1 cellular context compared by ENCODE assay signal in the genomic region with DNA sequence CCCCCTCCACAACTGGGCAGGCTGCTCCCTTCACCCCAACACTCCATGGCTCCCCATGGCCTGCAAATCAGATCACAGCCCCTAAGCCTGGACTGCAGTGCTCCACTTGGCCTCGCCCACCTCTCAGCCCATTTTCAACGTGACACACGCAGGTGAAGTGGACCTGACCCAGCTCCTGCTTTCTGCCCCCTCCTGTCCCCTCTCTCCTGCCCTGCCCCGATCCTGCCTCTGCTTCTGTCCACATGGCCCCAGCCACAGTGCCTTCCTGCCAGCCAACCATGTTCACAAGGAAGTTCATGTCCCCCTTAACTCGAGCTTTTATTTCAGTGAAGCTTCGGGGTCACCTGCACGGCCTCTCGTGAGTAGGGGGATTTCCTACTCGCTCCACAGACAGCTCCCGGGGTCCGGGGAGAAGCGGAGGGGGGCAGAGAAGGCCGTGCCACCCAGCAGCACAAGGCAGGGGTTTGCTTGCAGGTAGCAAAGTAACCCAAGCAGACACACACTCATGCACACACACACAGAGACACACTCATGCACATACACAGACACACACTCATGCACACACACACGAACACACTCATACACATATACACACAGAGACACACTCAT.
TF ChIP-seq lines count a peak whose summit lies in the region.

No MANE protein-coding gene starts in this region.

TF ChIP-seq in H1, 55 proteins besides CTCF, POLR2A, EP300 and RAD21:
- TF ChIP-seq SUZ12 (IDR thresholded peaks at IDR 0.05; ENCODE audit: low read length) (no peak), SIN3A (conservative IDR thresholded peaks at IDR 0.05 in 1 of 2, IDR thresholded peaks at IDR 0.05 in 1 of 2; ENCODE audit: low read depth in 1 of 2, low read length in 2 of 2) (no peak), CBX8 (IDR thresholded peaks at IDR 0.05; ENCODE audit: borderline replicate concordance, low read depth, low read length) (no peak), CHD2 (IDR thresholded peaks at IDR 0.05; ENCODE audit: low read length) (no peak)
- TF ChIP-seq, protein P1, sequence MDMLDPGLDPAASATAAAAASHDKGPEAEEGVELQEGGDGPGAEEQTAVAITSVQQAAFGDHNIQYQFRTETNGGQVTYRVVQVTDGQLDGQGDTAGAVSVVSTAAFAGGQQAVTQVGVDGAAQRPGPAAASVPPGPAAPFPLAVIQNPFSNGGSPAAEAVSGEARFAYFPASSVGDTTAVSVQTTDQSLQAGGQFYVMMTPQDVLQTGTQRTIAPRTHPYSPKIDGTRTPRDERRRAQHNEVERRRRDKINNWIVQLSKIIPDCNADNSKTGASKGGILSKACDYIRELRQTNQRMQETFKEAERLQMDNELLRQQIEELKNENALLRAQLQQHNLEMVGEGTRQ (IDR thresholded peaks at IDR 0.05; ENCODE audit: low read length) = no peak
